Comparison of ENCODE assay signal across 22 cellular contexts in genomic region chrX:107107459-107107858, GRCh38. TPM values are rescaled to one million over a fixed set of nuclear protein-coding genes. Genes with fewer than 3 reads are reported as not detected.
DNase-seq lines count a peak whose midpoint lies in the region; ATAC-seq and TF ChIP-seq lines count a peak whose summit lies in the region.
"Had no signal": no experiment of that assay in that cellular context is flagged by ENCODE, and none has a peak within 500 bp of the region (broad histone marks: within the 10 kb centered on the region; RNA-seq: fewer than 3 reads in every experiment).

No MANE protein-coding gene starts in this region.

- H3K4me1 Mint-ChIP-seq in activated naive CD4-positive, alpha-beta T cell treated with anti-CD3 and anti-CD28 coated beads for 36 hours (ENCODE audit: low read depth) = peaks cover 10% of the 10 kb centered on the region
- H3K4me1 Mint-ChIP-seq in endothelial cell (ENCODE audit: unreplicated experiment) = peaks cover 8% of the 10 kb centered on the region
- H3K4me1 Mint-ChIP-seq in stimulated activated effector memory CD8-positive, alpha-beta T cell treated with anti-CD3 and anti-CD28 coated beads, Interleukin-12 subunit alpha, Interleukin-12 subunit beta, amount 100 ng/mL, for 72 hours = peaks cover 18% of the 10 kb centered on the region

- no peak overlapping the region for H3K4me3 Mint-ChIP-seq in activated naive CD4-positive, alpha-beta T cell treated with anti-CD3 and anti-CD28 coated beads for 36 hours
- H3K4me3 Mint-ChIP-seq in endothelial cell (ENCODE audit: unreplicated experiment) = no peak overlapping the region
- no peak overlapping the region for H3K4me3 Mint-ChIP-seq in stimulated activated effector memory CD8-positive, alpha-beta T cell treated with anti-CD3 and anti-CD28 coated beads, Interleukin-12 subunit alpha, Interleukin-12 subunit beta, amount 100 ng/mL, for 72 hours
- H3K4me3 Mint-ChIP-seq: activated naive CD4-positive, alpha-beta T cell treated with anti-CD3 and anti-CD28 coated beads, Interleukin-2, amount 50 U/mL, for 24 hours had no signal

- DNase-seq in activated naive CD4-positive, alpha-beta T cell treated with anti-CD3 and anti-CD28 coated beads for 36 hours = no peak
- no peak for DNase-seq in activated naive CD4-positive, alpha-beta T cell treated with anti-CD3 and anti-CD28 coated beads, Interleukin-2, amount 50 U/mL, for 72 hours (ENCODE audit: low spot score in 2 of 2)
- DNase-seq in NOMO-1 treated with dmso at 0.1 percent for 144 hours (lab: John Stamatoyannopoulos, UW; ENCODE audit: unreplicated experiment) (peak; percentile 6), endothelial cell (ENCODE audit: low spot score) (no peak), DMS79 treated with DMSO at 0.1 percent for 48 hours (lab: John Stamatoyannopoulos, UW) (no peak), NCI-H524 treated with DMSO at 0.1 percent for 48 hours (lab: John Stamatoyannopoulos, UW) (no peak)
- DNase-seq in stimulated activated effector memory CD8-positive, alpha-beta T cell treated with anti-CD3 and anti-CD28 coated beads, Interleukin-12 subunit alpha, Interleukin-12 subunit beta, amount 100 ng/mL, for 72 hours (ENCODE audit: low spot score in 2 of 2) = no peak
- no peak for DNase-seq in stimulated activated naive CD4-positive, alpha-beta T cell treated with Interleukin-2 at 50 U/mL for 16 hours (lab: John Stamatoyannopoulos, UW)
- DNase-seq: activated CD4-positive, alpha-beta T cell treated with anti-CD3 and anti-CD28 coated beads, Interleukin-2, amount 50 U/mL, for 4 hours; activated CD8-positive, alpha-beta memory T cell treated with anti-CD3 and anti-CD28 coated beads, Interleukin-2, amount 50 U/mL, for 4 hours; body of pancreas; effector memory CD4-positive, alpha-beta T cell; hippocampal formation; NCI-H1105 treated with DMSO at 0.1 percent for 48 hours; NCI-H2081 treated with DMSO at 0.1 percent for 48 hours; NCI-H82; right lobe of liver; SHP77; stimulated activated CD4-positive, alpha-beta T cell treated with anti-CD3 and anti-CD28 coated beads, Interleukin-4, amount 100 ng/mL, for 4 hours; transverse colon; WERI-Rb-1 had no signal

- TF ChIP-seq CTCF in endothelial cell (IDR thresholded peaks at IDR 0.05; ENCODE audit: unreplicated experiment) = no peak

- H3K36me3 Mint-ChIP-seq in activated naive CD4-positive, alpha-beta T cell treated with anti-CD3 and anti-CD28 coated beads for 36 hours (ENCODE audit: low read depth) = peaks cover 26% of the 10 kb centered on the region
- H3K36me3 Mint-ChIP-seq in activated naive CD4-positive, alpha-beta T cell treated with anti-CD3 and anti-CD28 coated beads, Interleukin-2, amount 50 U/mL, for 72 hours = peaks cover 14 to 26% of the 10 kb centered on the region in 2 donors
- H3K36me3 Mint-ChIP-seq in endothelial cell (ENCODE audit: low read depth, unreplicated experiment) = peaks cover 8% of the 10 kb centered on the region
- H3K36me3 Mint-ChIP-seq in stimulated activated effector memory CD8-positive, alpha-beta T cell treated with anti-CD3 and anti-CD28 coated beads, Interleukin-12 subunit alpha, Interleukin-12 subunit beta, amount 100 ng/mL, for 72 hours = peaks cover 36% of the 10 kb centered on the region

- H3K9me3 Mint-ChIP-seq in activated naive CD4-positive, alpha-beta T cell treated with anti-CD3 and anti-CD28 coated beads for 36 hours = no peaks in the 10 kb centered on the region
- no peaks in the 10 kb centered on the region for H3K9me3 Mint-ChIP-seq in activated naive CD4-positive, alpha-beta T cell treated with anti-CD3 and anti-CD28 coated beads, Interleukin-2, amount 50 U/mL, for 72 hours
- no peaks in the 10 kb centered on the region for H3K9me3 Mint-ChIP-seq in endothelial cell (ENCODE audit: unreplicated experiment)
- peaks cover 2% of the 10 kb centered on the region for H3K9me3 Mint-ChIP-seq in stimulated activated effector memory CD8-positive, alpha-beta T cell treated with anti-CD3 and anti-CD28 coated beads, Interleukin-12 subunit alpha, Interleukin-12 subunit beta, amount 100 ng/mL, for 72 hours
- H3K9me3 Mint-ChIP-seq: activated naive CD4-positive, alpha-beta T cell treated with anti-CD3 and anti-CD28 coated beads, Interleukin-2, amount 50 U/mL, for 24 hours had no signal

- no peaks in the 10 kb centered on the region for H3K27me3 Mint-ChIP-seq in activated naive CD4-positive, alpha-beta T cell treated with anti-CD3 and anti-CD28 coated beads for 36 hours (ENCODE audit: low read depth)
- H3K27me3 Mint-ChIP-seq in endothelial cell (ENCODE audit: unreplicated experiment) = no peaks in the 10 kb centered on the region
- H3K27me3 Mint-ChIP-seq: activated naive CD4-positive, alpha-beta T cell treated with anti-CD3 and anti-CD28 coated beads, Interleukin-2, amount 50 U/mL, for 24 hours had no signal

- ATAC-seq in activated naive CD4-positive, alpha-beta T cell treated with anti-CD3 and anti-CD28 coated beads, Interleukin-2, amount 50 U/mL, for 72 hours = no peak
- peak; percentile 55 for ATAC-seq in stimulated activated effector memory CD8-positive, alpha-beta T cell treated with anti-CD3 and anti-CD28 coated beads, Interleukin-12 subunit alpha, Interleukin-12 subunit beta, amount 100 ng/mL, for 72 hours
- ATAC-seq: body of pancreas, right lobe of liver had no signal

- peak overlapping the region; percentile 47 for H3K27ac Mint-ChIP-seq in activated naive CD4-positive, alpha-beta T cell treated with anti-CD3 and anti-CD28 coated beads for 36 hours
- peak overlapping the region in 1 of 2 donors; percentile 69 for H3K27ac Mint-ChIP-seq in activated naive CD4-positive, alpha-beta T cell treated with anti-CD3 and anti-CD28 coated beads, Interleukin-2, amount 50 U/mL, for 72 hours
- H3K27ac Mint-ChIP-seq in endothelial cell (ENCODE audit: unreplicated experiment) = peak overlapping the region; percentile 72
- peak overlapping the region; percentile 9 for H3K27ac Mint-ChIP-seq in stimulated activated effector memory CD8-positive, alpha-beta T cell treated with anti-CD3 and anti-CD28 coated beads, Interleukin-12 subunit alpha, Interleukin-12 subunit beta, amount 100 ng/mL, for 72 hours

- CTCF ChIA-PET in activated naive CD4-positive, alpha-beta T cell treated with anti-CD3 and anti-CD28 coated beads for 36 hours (lab: Charles Lee) = no interaction called here

- intact Hi-C loops in activated naive CD4-positive, alpha-beta T cell treated with anti-CD3 and anti-CD28 coated beads for 36 hours (cut with micrococcal nuclease) = loop anchor here (10.0 kb wide), 1 partner anchor 167 kb away; no protein-coding TSS in a partner anchor

RNA-seq across cellular contexts. Expression of gene RBM41, which starts 11.2 kb away (rescaled TPM):
- total RNA-seq in activated naive CD4-positive, alpha-beta T cell treated with anti-CD3 and anti-CD28 coated beads for 36 hours = 10 to 100 TPM; 10.4 to 11.1 TPM
- 10 to 100 TPM; 10.4 to 14.2 TPM for total RNA-seq in activated naive CD4-positive, alpha-beta T cell treated with anti-CD3 and anti-CD28 coated beads, Interleukin-2, amount 50 U/mL, for 72 hours
- total RNA-seq in endothelial cell (ENCODE audit: unreplicated experiment) = 19.5 TPM
